8 cellular contexts compared by ENCODE assay signal in the genomic region with DNA sequence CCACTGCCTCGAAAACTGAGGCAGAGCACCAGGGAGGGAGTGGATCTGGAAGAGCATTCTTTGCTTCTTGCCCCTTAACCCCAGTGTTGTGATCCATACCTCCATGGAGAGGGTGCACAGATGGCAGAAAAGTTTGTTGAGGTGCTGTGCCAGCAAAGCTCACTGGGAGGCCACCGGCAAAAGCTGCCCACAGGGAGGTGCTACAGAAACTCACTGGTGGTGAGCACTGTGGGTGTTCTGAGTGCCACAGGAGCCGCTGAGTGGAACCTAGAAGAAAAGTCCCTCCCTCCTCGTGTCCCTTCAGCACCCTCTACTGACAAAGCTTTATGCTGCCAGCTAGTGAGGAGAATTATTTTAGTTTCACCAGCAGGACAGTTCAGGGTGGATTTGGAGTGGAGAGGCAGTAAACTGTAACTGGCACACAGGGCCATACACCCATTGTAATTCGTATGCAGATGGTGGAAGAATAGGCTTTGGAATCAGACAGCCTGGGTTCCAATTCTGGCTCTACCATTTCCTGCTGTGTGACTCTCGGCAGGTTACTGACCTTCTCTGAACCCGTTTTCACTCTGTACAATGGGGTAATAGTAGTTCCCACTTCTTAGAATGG.
A peak's percentile ranks its signal among the peaks of the same experiment; 100 is the strongest.
DNase-seq lines count a peak whose midpoint lies in the region; ATAC-seq and TF ChIP-seq lines count a peak whose summit lies in the region.

No MANE protein-coding gene starts in this region.

- intact Hi-C loops in natural killer cell (cut with micrococcal nuclease) = loop anchor here (1.0 to 5.0 kb wide), 3 partner anchors 86 to 213 kb away; partner anchors contain the start of gene SWAP70
- intact Hi-C loops in tibial artery (cut with DNase I; ENCODE audit: low total_unique reads) = no loop called here

- H3K4me3 ChIP-seq in AG04450 (ENCODE audit: low read depth, low read length) (no peak overlapping the region), epithelial cell of proximal tubule (ENCODE audit: low read depth, low read length) (no peak overlapping the region), tibial artery (no peak overlapping the region)

- H3K9me3 ChIP-seq in AG04450 (ENCODE audit: control insufficient read depth, insufficient read depth, low read length) (no peaks in the 10 kb centered on the region), tibial artery (no peaks in the 10 kb centered on the region)

- TF ChIP-seq CTCF in AG04450 (IDR thresholded peaks at IDR 0.05; ENCODE audit: low read depth, low read length) (peak; percentile 71), epithelial cell of proximal tubule (conservative IDR thresholded peaks at IDR 0.05; ENCODE audit: low read depth, low read length) (peak; percentile 94), natural killer cell (IDR thresholded peaks at IDR 0.05) (peak; percentile 61), tibial artery (IDR thresholded peaks at IDR 0.05) (peak; percentile 70 to 77)

- H3K27ac ChIP-seq in AG04450 (ENCODE audit: low read depth, low read length) (no peak overlapping the region), tibial artery (peak overlapping the region; percentile 8 to 54)

- POLR2A ChIA-PET in AG04450 (lab: Yijun Ruan, JAX) = interaction anchor here (0.6 to 2.3 kb wide), 4 partner anchors 135 to 556 kb away, joined by 3 to 5 read pairs (median 4); partner anchors contain the start of gene ADM
- POLR2A ChIA-PET in activated CD4-positive, alpha-beta memory T cell treated with anti-CD3 and anti-CD28 coated beads, Interleukin-2, amount 10 ng/mL, durations not matched to agents 7 days and 5 days (lab: Charles Lee) = interaction anchor here (1.4 to 2.6 kb wide), 5 partner anchors 11 to 561 kb away, joined by 3 to 14 read pairs (median 7); no protein-coding TSS in a partner anchor

- no peaks in the 10 kb centered on the region for H3K36me3 Mint-ChIP-seq in activated CD4-positive, alpha-beta memory T cell treated with anti-CD3 and anti-CD28 coated beads, Interleukin-2, amount 10 ng/mL, durations not matched to agents 7 days and 5 days (ENCODE audit: low read depth)
- H3K36me3 Mint-ChIP-seq in natural killer cell = no peaks in the 10 kb centered on the region

- CTCF ChIA-PET in AG04450 (lab: Charles Lee) = interaction anchor here (1.0 to 2.6 kb wide), 14 partner anchors 10 to 555 kb away, joined by 3 to 9 read pairs (median 6); no protein-coding TSS in a partner anchor
- CTCF ChIA-PET in activated CD4-positive, alpha-beta memory T cell treated with anti-CD3 and anti-CD28 coated beads, Interleukin-2, amount 10 ng/mL, durations not matched to agents 7 days and 5 days (lab: Charles Lee) = interaction anchor here (0.6 to 5.1 kb wide), 30 partner anchors 10 to 789 kb away, joined by 3 to 76 read pairs (median 4); partner anchors contain the start of gene WEE1

- H3K9me3 Mint-ChIP-seq in activated CD4-positive, alpha-beta memory T cell treated with anti-CD3 and anti-CD28 coated beads, Interleukin-2, amount 10 ng/mL, durations not matched to agents 7 days and 5 days = no peaks in the 10 kb centered on the region
- no peaks in the 10 kb centered on the region for H3K9me3 Mint-ChIP-seq in natural killer cell

- ATAC-seq in GM18498 (IDR thresholded peaks at IDR 0.05; ENCODE audit: unreplicated experiment) (peak; percentile 73), HG02885 (IDR thresholded peaks at IDR 0.05; ENCODE audit: poor library complexity, unreplicated experiment) (peak; percentile 70), natural killer cell (peak; percentile 95 to 100 (median 99))

- H3K27me3 ChIP-seq in AG04450 (ENCODE audit: control insufficient read depth, insufficient read depth, low read length) (no peaks in the 10 kb centered on the region), tibial artery (no peaks in the 10 kb centered on the region)

- DNase-seq in AG04450 (ENCODE audit: low read depth, low spot score) (no peak), NCI-H446 treated with DMSO at 0.1 percent for 48 hours (lab: John Stamatoyannopoulos, UW) (peak; percentile 66), epithelial cell of proximal tubule (ENCODE audit: low read depth) (peak; percentile 62), natural killer cell (peak; percentile 55), tibial artery (peak; percentile 51 to 81)
- peak; percentile 77 for DNase-seq in activated CD4-positive, alpha-beta memory T cell treated with anti-CD3 and anti-CD28 coated beads, Interleukin-2, amount 10 ng/mL, durations not matched to agents 7 days and 5 days

- H3K27me3 Mint-ChIP-seq in activated CD4-positive, alpha-beta memory T cell treated with anti-CD3 and anti-CD28 coated beads, Interleukin-2, amount 10 ng/mL, durations not matched to agents 7 days and 5 days = no peaks in the 10 kb centered on the region
- H3K27me3 Mint-ChIP-seq in natural killer cell (ENCODE audit: low read depth in 2 of 2) = no peaks in the 10 kb centered on the region

- H3K27ac Mint-ChIP-seq in activated CD4-positive, alpha-beta memory T cell treated with anti-CD3 and anti-CD28 coated beads, Interleukin-2, amount 10 ng/mL, durations not matched to agents 7 days and 5 days = no peak overlapping the region
- H3K27ac Mint-ChIP-seq in natural killer cell = peak overlapping the region in 1 of 2 donors; percentile 40

- H3K4me1 ChIP-seq in tibial artery = peaks cover 0 to 21% (median 9%) of the 10 kb centered on the region in 4 donors

- no peak overlapping the region for H3K4me3 Mint-ChIP-seq in activated CD4-positive, alpha-beta memory T cell treated with anti-CD3 and anti-CD28 coated beads, Interleukin-2, amount 10 ng/mL, durations not matched to agents 7 days and 5 days
- H3K4me3 Mint-ChIP-seq in natural killer cell = no peak overlapping the region

- peaks cover 22% of the 10 kb centered on the region for H3K4me1 Mint-ChIP-seq in activated CD4-positive, alpha-beta memory T cell treated with anti-CD3 and anti-CD28 coated beads, Interleukin-2, amount 10 ng/mL, durations not matched to agents 7 days and 5 days
- H3K4me1 Mint-ChIP-seq in natural killer cell = peaks cover 13 to 14% of the 10 kb centered on the region in 2 donors

- peaks cover 17 to 56% (median 45%) of the 10 kb centered on the region in 3 donors for H3K36me3 ChIP-seq in tibial artery
